In genomic region chrX:1609311-1609710, GRCh38 we compare ENCODE assay signal across 1 cellular context.
TF ChIP-seq lines count a peak whose summit lies in the region.

No MANE protein-coding gene starts in this region.

TF ChIP-seq in K562, 482 proteins besides CTCF, POLR2A, EP300 and RAD21 (continued from another document):
- TF ChIP-seq GTF3C2 (IDR thresholded peaks at IDR 0.05; ENCODE audit: borderline replicate concordance, extremely low read depth, insufficient read length) (no peak), MTA2 (IDR thresholded peaks at IDR 0.05; ENCODE audit: low read depth) (no peak), POLR2G (IDR thresholded peaks at IDR 0.05; ENCODE audit: low read depth, low read length) (no peak), ZNF699 (CRISPR knock-in tag; IDR thresholded peaks at IDR 0.05; ENCODE audit: insufficient replicate concordance) (no peak), NR4A1 (CRISPR knock-in tag; IDR thresholded peaks at IDR 0.05) (no peak), NR4A1 (tag; IDR thresholded peaks at IDR 0.05) (no peak), MIER1 (IDR thresholded peaks at IDR 0.05; ENCODE audit: low read depth) (no peak), CBFA2T2 (conservative IDR thresholded peaks at IDR 0.05) (no peak), ARNT (IDR thresholded peaks at IDR 0.05) (no peak), FOS (IDR thresholded peaks at IDR 0.05; ENCODE audit: extremely low read depth, insufficient read length) (no peak), ZNF12 (CRISPR knock-in tag; IDR thresholded peaks at IDR 0.05) (no peak)
